ENCODE assay signal across 1 cellular context in genomic region chr10:61655335-61655851, GRCh38.
TF ChIP-seq lines count a peak whose summit lies in the region.

No MANE protein-coding gene starts in this region.

TF ChIP-seq in H1, 55 proteins besides CTCF, POLR2A, EP300 and RAD21 (continued from another document):
- no peak for TF ChIP-seq GTF2F1 (IDR thresholded peaks at IDR 0.05; ENCODE audit: borderline replicate concordance, low read depth, low read length)
- no peak for TF ChIP-seq ATF3 (IDR thresholded peaks at IDR 0.05; ENCODE audit: insufficient read depth, low read depth, low read length)
- TF ChIP-seq YY1 (IDR thresholded peaks at IDR 0.05; ENCODE audit: low read depth, low read length), result no peak
- no peak for TF ChIP-seq TCF12 (IDR thresholded peaks at IDR 0.05; ENCODE audit: low read depth, low read length)
- no peak for TF ChIP-seq SIX5 (IDR thresholded peaks at IDR 0.05; ENCODE audit: low read depth, low read length)
- no peak for TF ChIP-seq ASH2L (IDR thresholded peaks at IDR 0.05; ENCODE audit: low read length)
- no peak for TF ChIP-seq JUN (IDR thresholded peaks at IDR 0.05; ENCODE audit: low read depth, low read length)
- no peak for TF ChIP-seq ZNF274 (IDR thresholded peaks at IDR 0.05; ENCODE audit: borderline replicate concordance, extremely low read depth, low read length)
- TF ChIP-seq FOSL1 (IDR thresholded peaks at IDR 0.05; ENCODE audit: insufficient read depth, low read depth, low read length), result no peak
- TF ChIP-seq SP1 (IDR thresholded peaks at IDR 0.05; ENCODE audit: low read depth, low read length), result no peak
